Comparison of ENCODE assay signal across 11 cellular contexts in genomic region chr9:133997584-133997983, GRCh38.
"Had no signal": no experiment of that assay in that cellular context is flagged by ENCODE, and none has a peak within 500 bp of the region (broad histone marks: within the 10 kb centered on the region; RNA-seq: fewer than 3 reads in every experiment).

No MANE protein-coding gene starts in this region.

- DNase-seq: GOT3, H7, H9, HCEC 1CT, HFFc6 had no signal

- ATAC-seq: GM23338, HCT116 had no signal

- H3K4me3 Mint-ChIP-seq: GM23338, H9, HFFc6 had no signal

- H3K27ac Mint-ChIP-seq: GM23338, H9, HFFc6 had no signal

- H3K9me3 ChIP-seq: HAP-1 had no signal

- H3K9me3 Mint-ChIP-seq: H9, HFFc6 had no signal

- H3K4me3 ChIP-seq: GM23248, GM23338, HAP-1 had no signal

- H3K36me3 ChIP-seq: HAP-1 had no signal

- FAIRE-seq: H1, H54 had no signal

- H3K27ac ChIP-seq: GM23248 had no signal
